8 cellular contexts compared by ENCODE assay signal in genomic region chr10:115092258-115092554, GRCh38. TPM values are rescaled to one million over a fixed set of nuclear protein-coding genes. Genes with fewer than 3 reads are reported as not detected.
A peak's percentile ranks its signal among the peaks of the same experiment; 100 is the strongest.
DNase-seq lines count a peak whose midpoint lies in the region; ATAC-seq and TF ChIP-seq lines count a peak whose summit lies in the region.

No MANE protein-coding gene starts in this region.

- H4K20me1 ChIP-seq in OCI-LY1 (ENCODE audit: insufficient read depth, low read length), result no peaks in the 10 kb centered on the region

- H3K27me3 ChIP-seq in OCI-LY1 (ENCODE audit: insufficient read depth, low read length) (no peaks in the 10 kb centered on the region), gastrocnemius medialis (peaks cover 8 to 32% (median 19%) of the 10 kb centered on the region in 3 donors)

- H3K4me3 ChIP-seq in OCI-LY1 (ENCODE audit: low read depth, low read length, poor library complexity, severe bottlenecking) (peak overlapping the region; percentile 62), fibroblast of the aortic adventitia (ENCODE audit: low read depth, low read length) (peak overlapping the region; percentile 62), gastrocnemius medialis (peak overlapping the region; percentile 57 to 66 (median 65))

- no peak overlapping the region; the same call in 1 of the 2 replicates for H3K9ac ChIP-seq in OCI-LY1 (ENCODE audit: low read length)

- no peaks in the 10 kb centered on the region for H3K4me1 ChIP-seq in OCI-LY1 (ENCODE audit: insufficient read depth, low read length, severe bottlenecking)
- H3K4me1 ChIP-seq in gastrocnemius medialis, result peaks cover 4 to 6% of the 10 kb centered on the region in 2 donors

- no peaks in the 10 kb centered on the region for H3K79me2 ChIP-seq in OCI-LY1 (ENCODE audit: insufficient read depth, low read length)

- DNase-seq in activated T-cell treated with anti-CD3 and anti-CD28 coated beads, Interleukin-2, amount 50 U/mL, for 4 hours, result no peak
- DNase-seq in activated T-cell treated with anti-CD3 and anti-CD28 coated beads, Interleukin-2, amount 50 U/mL, for 48 hours, result no peak
- DNase-seq in fibroblast of the aortic adventitia (ENCODE audit: low read depth), result no peak
- DNase-seq in gastrocnemius medialis, result no peak
- DNase-seq in NCI-H345 treated with DMSO at 0.1 percent for 48 hours (lab: John Stamatoyannopoulos, UW; ENCODE audit: unreplicated experiment), result no peak
- DNase-seq in stimulated activated CD4-positive, alpha-beta T cell treated with anti-CD3 and anti-CD28 coated beads, Interleukin-4, amount 100 ng/mL, for 4 hours, result no peak
- no peak for DNase-seq in pons (ENCODE audit: low spot score)

- H3F3A ChIP-seq in OCI-LY1 (ENCODE audit: insufficient read depth, low read length), result no peaks in the 10 kb centered on the region

- peaks cover 3% of the 10 kb centered on the region for H3K9me3 Mint-ChIP-seq in activated T-cell treated with anti-CD3 and anti-CD28 coated beads, Interleukin-2, amount 50 U/mL, for 4 hours

- H3K36me3 ChIP-seq in OCI-LY1 (ENCODE audit: insufficient read depth, low read length) (no peaks in the 10 kb centered on the region), gastrocnemius medialis (no peaks in the 10 kb centered on the region)

- H3K4me3 Mint-ChIP-seq in activated T-cell treated with anti-CD3 and anti-CD28 coated beads, Interleukin-2, amount 50 U/mL, for 4 hours, result peak overlapping the region; percentile 68

- no peaks in the 10 kb centered on the region for H3K36me3 Mint-ChIP-seq in activated T-cell treated with anti-CD3 and anti-CD28 coated beads, Interleukin-2, amount 50 U/mL, for 4 hours (ENCODE audit: insufficient read depth)

- H3K9me3 ChIP-seq in OCI-LY1 (ENCODE audit: low read length) (0 out of 2 replicates have a peak, but pooled peaks cover 2% of the 10 kb centered on the region), gastrocnemius medialis (no peaks in the 10 kb centered on the region)

- peak in 1 of 2 donors; percentile 18 for ATAC-seq in activated T-cell treated with anti-CD3 and anti-CD28 coated beads, Interleukin-2, amount 50 U/mL, for 4 hours
- peak in 1 of 2 donors; percentile 21 for ATAC-seq in gastrocnemius medialis

- no peak overlapping the region for H2AFZ ChIP-seq in OCI-LY1 (ENCODE audit: low read length)

- in situ Hi-C loops in gastrocnemius medialis (cut with MboI; ENCODE audit: low sequenced_read_pairs in 4 of 4), result no loop called here

- H3K9me2 ChIP-seq in OCI-LY1 (ENCODE audit: low read depth, low read length), result no peaks in the 10 kb centered on the region

- H3K27me3 Mint-ChIP-seq in activated T-cell treated with anti-CD3 and anti-CD28 coated beads, Interleukin-2, amount 50 U/mL, for 4 hours (ENCODE audit: low read depth), result peaks cover 53% of the 10 kb centered on the region

- intact Hi-C loops in gastrocnemius medialis (cut with DNase I; ENCODE audit: low total_unique reads), result no loop called here

- H3K27ac ChIP-seq in OCI-LY1 (ENCODE audit: low read depth, low read length, poor library complexity, severe bottlenecking) (no peak overlapping the region), gastrocnemius medialis (peak overlapping the region in 2 of 4 donors; percentile 52 to 80)

- peak overlapping the region; percentile 72 for H3K4me2 ChIP-seq in OCI-LY1 (ENCODE audit: low read length)

- TF ChIP-seq CTCF in OCI-LY1 (IDR thresholded peaks at IDR 0.05; ENCODE audit: low read length), result no peak
- no peak for TF ChIP-seq CTCF in fibroblast of the aortic adventitia (IDR thresholded peaks at IDR 0.05; ENCODE audit: insufficient read depth, low read length)
- no peak for TF ChIP-seq CTCF in gastrocnemius medialis (IDR thresholded peaks at IDR 0.05 in 4 of 5, conservative IDR thresholded peaks at IDR 0.05 in 1 of 5)

- H3K4me1 Mint-ChIP-seq in activated T-cell treated with anti-CD3 and anti-CD28 coated beads, Interleukin-2, amount 50 U/mL, for 4 hours (ENCODE audit: low read depth), result peaks cover 13% of the 10 kb centered on the region

- no peak for TF ChIP-seq POLR2A in gastrocnemius medialis (IDR thresholded peaks at IDR 0.05)

RNA-seq across cellular contexts. Expression of gene ATRNL1, which starts 1.0 kb away (rescaled TPM):
- total RNA-seq in activated T-cell treated with anti-CD3 and anti-CD28 coated beads, Interleukin-2, amount 50 U/mL, for 4 hours, result under 1 TPM in 2 of 3 donors, not detected in 1; 0.11 to 0.16 TPM
- 1.9 and 7.3 TPM in 2 replicates for total RNA-seq in fibroblast of the aortic adventitia (ENCODE audit: low replicate concordance)
- 10 to 100 TPM in 1 of 4 donors, 1 to 10 TPM in 3; 1.6 to 10.8 (median 3.8) TPM for total RNA-seq in gastrocnemius medialis
